ENCODE assay signal across 19 cellular contexts in the genomic region with DNA sequence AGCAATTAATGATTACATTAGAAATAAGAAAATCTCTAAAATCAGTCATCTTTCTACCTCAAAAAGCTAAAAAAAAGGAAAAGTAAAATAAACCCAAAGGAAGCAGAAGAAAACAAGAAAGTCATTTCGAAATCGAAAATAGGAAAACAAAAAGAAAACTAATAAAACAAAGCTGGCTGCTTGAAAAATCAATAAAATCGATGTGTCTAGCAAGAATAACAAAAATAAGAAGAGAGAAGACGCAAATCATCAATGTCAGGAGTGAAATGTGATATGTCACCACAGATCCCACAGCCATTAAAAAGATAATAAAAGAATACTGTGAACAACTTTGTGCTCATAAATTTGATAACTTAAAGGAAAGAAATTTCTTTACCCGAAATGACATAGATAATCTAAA.
DNase-seq lines count a peak whose midpoint lies in the region; ATAC-seq, FAIRE-seq and TF ChIP-seq lines count a peak whose summit lies in the region.
"Had no signal": no experiment of that assay in that cellular context is flagged by ENCODE, and none has a peak within 500 bp of the region (broad histone marks: within the 10 kb centered on the region; RNA-seq: fewer than 3 reads in every experiment).

No MANE protein-coding gene starts in this region.

- TF ChIP-seq CTCF in A549 (IDR thresholded peaks at IDR 0.05) (no peak), astrocyte (IDR thresholded peaks at IDR 0.05; ENCODE audit: insufficient read depth, low read depth, low read length) (no peak), nephron progenitor cell (IDR thresholded peaks at IDR 0.05) (no peak), GM20000 (IDR thresholded peaks at IDR 0.05; ENCODE audit: extremely low read depth, missing control alignments) (no peak), A673 (conservative IDR thresholded peaks at IDR 0.05; ENCODE audit: low read depth, low read length) (no peak)

- ATAC-seq in A549 = no peak
- ATAC-seq: GM23338 had no signal

- H3K4me3 Mint-ChIP-seq in astrocyte (ENCODE audit: unreplicated experiment) (no peak overlapping the region), nephron progenitor cell (peak overlapping the region; percentile 46)
- H3K4me3 Mint-ChIP-seq in CD4-positive, alpha-beta memory T cell = no peak overlapping the region
- H3K4me3 Mint-ChIP-seq: CD4-positive, CD25-positive, alpha-beta regulatory T cell; GM23338 had no signal

- no peaks in the 10 kb centered on the region for H4K20me1 ChIP-seq in astrocyte (ENCODE audit: insufficient read depth, low read length)

- peaks cover 73% of the 10 kb centered on the region for H3K4me1 ChIP-seq in A549
- H3K4me1 ChIP-seq in astrocyte (ENCODE audit: insufficient read depth, low read length) = peaks cover 47% of the 10 kb centered on the region
- no peaks in the 10 kb centered on the region for H3K4me1 ChIP-seq in CD4-positive, alpha-beta memory T cell (ENCODE audit: insufficient read depth, low read length)
- peaks cover 57% of the 10 kb centered on the region for H3K4me1 ChIP-seq in A673 (ENCODE audit: insufficient read depth, low read length, poor library complexity, severe bottlenecking)
- H3K4me1 ChIP-seq: HAP-1 had no signal

- H3K27ac ChIP-seq in A549 (peak overlapping the region; percentile 66 to 99), astrocyte (ENCODE audit: low read depth, low read length) (peak overlapping the region; percentile 92), A673 (ENCODE audit: low read depth, low read length, poor library complexity, severe bottlenecking) (no peak overlapping the region)
- H3K27ac ChIP-seq in CD4-positive, alpha-beta memory T cell (ENCODE audit: low read depth, low read length) = no peak overlapping the region

- TF ChIP-seq EP300 in A549 (IDR thresholded peaks at IDR 0.05) = no peak

- H3K9ac ChIP-seq in astrocyte (ENCODE audit: low read length) = no peak overlapping the region

- H3K27me3 ChIP-seq in astrocyte (ENCODE audit: insufficient read depth, low read length) (no peaks in the 10 kb centered on the region), A673 (replicated peaks; ENCODE audit: insufficient read depth, low read depth, low read length, poor library complexity) (no peaks in the 10 kb centered on the region)
- H3K27me3 ChIP-seq in CD4-positive, alpha-beta memory T cell (ENCODE audit: insufficient read depth, low read length) = no peaks in the 10 kb centered on the region

- intact Hi-C loops in CD4-positive, alpha-beta memory T cell (cut with micrococcal nuclease) = no loop called here
- intact Hi-C loops in A673 (cut with micrococcal nuclease; ENCODE audit: unreplicated experiment) = no loop called here

- H3K4me3 ChIP-seq in A549 (no peak overlapping the region), astrocyte (ENCODE audit: insufficient read depth, low read depth, low read length) (no peak overlapping the region), A673 (ENCODE audit: low read depth, low read length, poor library complexity, severe bottlenecking) (no peak overlapping the region)
- no peak overlapping the region for H3K4me3 ChIP-seq in CD4-positive, alpha-beta memory T cell (ENCODE audit: low read length in 2 of 2)
- H3K4me3 ChIP-seq: GM23338, HAP-1 had no signal

- H3K27ac Mint-ChIP-seq in astrocyte (ENCODE audit: unreplicated experiment) (peak overlapping the region; percentile 70), nephron progenitor cell (peak overlapping the region; percentile 34)
- no peak overlapping the region for H3K27ac Mint-ChIP-seq in CD4-positive, alpha-beta memory T cell
- H3K27ac Mint-ChIP-seq: GM23338 had no signal

- no peaks in the 10 kb centered on the region for H3K79me2 ChIP-seq in astrocyte (ENCODE audit: insufficient read depth, low read length)

- H2AFZ ChIP-seq in astrocyte (ENCODE audit: low read depth, low read length) = no peak overlapping the region
- H2AFZ ChIP-seq: GM23338 had no signal

- TF ChIP-seq RAD21 in A549 (conservative IDR thresholded peaks at IDR 0.05 in 1 of 2, IDR thresholded peaks at IDR 0.05 in 1 of 2) = no peak

- TF ChIP-seq POLR2A in A549 (IDR thresholded peaks at IDR 0.05; ENCODE audit: low read length) = no peak

- H3K27me3 Mint-ChIP-seq in astrocyte (ENCODE audit: low read depth, unreplicated experiment) (no peaks in the 10 kb centered on the region), nephron progenitor cell (ENCODE audit: low read depth, poor library complexity) (no peaks in the 10 kb centered on the region)
- peaks cover 9 to 12% of the 10 kb centered on the region in 2 donors for H3K27me3 Mint-ChIP-seq in CD4-positive, alpha-beta memory T cell

- H3K4me2 ChIP-seq in A549 = peak overlapping the region; percentile 77
- no peak overlapping the region for H3K4me2 ChIP-seq in astrocyte (ENCODE audit: low read length)
- H3K4me2 ChIP-seq: GM23338 had no signal

- no peak for DNase-seq in A549 (ENCODE audit: low read depth in 1 of 2, low spot score in 1 of 2)
- no peak for DNase-seq in HEK293T (ENCODE audit: extremely low spot score)
- DNase-seq in astrocyte (ENCODE audit: low read depth) = no peak
- no peak for DNase-seq in nephron progenitor cell
- no peak for DNase-seq in GM20000 (ENCODE audit: low spot score)
- no peak for DNase-seq in stimulated activated CD4-positive, alpha-beta T cell treated with anti-CD3 and anti-CD28 coated beads, Interleukin-1b, Interleukin-23, amount 100 ng/mL, for 48 hours
- no peak for DNase-seq in CD4-positive, alpha-beta memory T cell
- no peak for DNase-seq in A673 (ENCODE audit: low spot score)
- DNase-seq: CD4-positive, CD25-positive, alpha-beta regulatory T cell; COR-L47; DMS79; NCI-H1048; NCI-H1417 treated with DMSO at 0.1 percent for 48 hours; NCI-H187; NCI-H446; NCI-H526; SIG-M5 had no signal

- no peaks in the 10 kb centered on the region for H3K36me3 Mint-ChIP-seq in astrocyte (ENCODE audit: low read depth, unreplicated experiment)
- H3K36me3 Mint-ChIP-seq in nephron progenitor cell (ENCODE audit: low read depth) = peaks cover 3% of the 10 kb centered on the region
- H3K36me3 Mint-ChIP-seq in CD4-positive, alpha-beta memory T cell = no peaks in the 10 kb centered on the region
- H3K36me3 Mint-ChIP-seq: CD4-positive, CD25-positive, alpha-beta regulatory T cell had no signal

- H3K9me3 ChIP-seq in A549 (no peaks in the 10 kb centered on the region), astrocyte (ENCODE audit: insufficient read depth, low read depth, low read length) (no peaks in the 10 kb centered on the region), A673 (ENCODE audit: low read depth, low read length, poor library complexity, severe bottlenecking) (no peaks in the 10 kb centered on the region)
- no peaks in the 10 kb centered on the region for H3K9me3 ChIP-seq in CD4-positive, alpha-beta memory T cell (ENCODE audit: control insufficient read depth in 1 of 2, low read length in 2 of 2)
- H3K9me3 ChIP-seq: HAP-1 had no signal

- CTCF ChIA-PET in A549 (lab: Yijun Ruan, JAX) (no interaction called here), HEK293T (lab: Yijun Ruan, JAX) (no interaction called here), A673 (lab: Charles Lee) (no interaction called here)
- CTCF ChIA-PET in CD4-positive, alpha-beta memory T cell (lab: Charles Lee; ENCODE audit: partially characterized antibody) = no interaction called here

- no peaks in the 10 kb centered on the region for H3K9me3 Mint-ChIP-seq in astrocyte (ENCODE audit: unreplicated experiment)
- peaks cover 4% of the 10 kb centered on the region for H3K9me3 Mint-ChIP-seq in nephron progenitor cell
- H3K9me3 Mint-ChIP-seq in CD4-positive, alpha-beta memory T cell = no peaks in the 10 kb centered on the region
- H3K9me3 Mint-ChIP-seq: GM23338 had no signal

- POLR2A ChIA-PET in A549 (lab: Yijun Ruan, JAX) (no interaction called here), HEK293T (lab: Yijun Ruan, JAX) (no interaction called here), A673 (lab: Charles Lee; ENCODE audit: low non-redundant PET) (no interaction called here)
- POLR2A ChIA-PET in CD4-positive, alpha-beta memory T cell (lab: Charles Lee; ENCODE audit: partially characterized antibody) = no interaction called here

- no TSS peak for BruUV-seq in A673 (replicated peaks; lab: Mats Ljungman, UMichigan)

- no peaks in the 10 kb centered on the region for H3K36me3 ChIP-seq in astrocyte (ENCODE audit: insufficient read depth, low read length)
- H3K36me3 ChIP-seq in CD4-positive, alpha-beta memory T cell (ENCODE audit: insufficient read depth, low read length) = no peaks in the 10 kb centered on the region
- no peaks in the 10 kb centered on the region for H3K36me3 ChIP-seq in A673 (ENCODE audit: insufficient read depth, low read length, poor library complexity, severe bottlenecking)
- H3K36me3 ChIP-seq: HAP-1 had no signal

- FAIRE-seq in A549 (lab: Jason Lieb, UNC) (no peak), astrocyte (lab: Jason Lieb, UNC) (no peak)

- WGBS in A549 (ENCODE audit: missing lambda C conversion rate) = 33% methylated on average over 5 of the region's 5 CpGs

- peaks cover 44% of the 10 kb centered on the region for H3K4me1 Mint-ChIP-seq in astrocyte (ENCODE audit: low read depth, unreplicated experiment)
- H3K4me1 Mint-ChIP-seq in nephron progenitor cell = peaks cover 61% of the 10 kb centered on the region
- peaks cover 0 to 2% (median 0%) of the 10 kb centered on the region in 4 donors for H3K4me1 Mint-ChIP-seq in CD4-positive, alpha-beta memory T cell

TF ChIP-seq in A549, 52 proteins besides CTCF, POLR2A, EP300 and RAD21 (continues in another document):
- TF ChIP-seq HDAC2 (IDR thresholded peaks at IDR 0.05) (no peak), JUNB (IDR thresholded peaks at IDR 0.05) (no peak), MAZ (IDR thresholded peaks at IDR 0.05; ENCODE audit: borderline replicate concordance, low read depth, low read length) (no peak), TFCP2L1 (CRISPR knock-in tag; IDR thresholded peaks at IDR 0.05) (no peak)
- TF ChIP-seq, protein P1, sequence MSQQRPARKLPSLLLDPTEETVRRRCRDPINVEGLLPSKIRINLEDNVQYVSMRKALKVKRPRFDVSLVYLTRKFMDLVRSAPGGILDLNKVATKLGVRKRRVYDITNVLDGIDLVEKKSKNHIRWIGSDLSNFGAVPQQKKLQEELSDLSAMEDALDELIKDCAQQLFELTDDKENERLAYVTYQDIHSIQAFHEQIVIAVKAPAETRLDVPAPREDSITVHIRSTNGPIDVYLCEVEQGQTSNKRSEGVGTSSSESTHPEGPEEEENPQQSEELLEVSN (IDR thresholded peaks at IDR 0.05; ENCODE audit: borderline replicate concordance, low read depth) = no peak

TF ChIP-seq in HEK293T, 16 proteins besides CTCF, POLR2A, EP300 and RAD21 (continues in another document):
- TF ChIP-seq SP1 (IDR thresholded peaks at IDR 0.05) (no peak), CTBP1 (IDR thresholded peaks at IDR 0.05; ENCODE audit: borderline replicate concordance) (no peak; the same call in 1 of the 2 replicates), FOXM1 (IDR thresholded peaks at IDR 0.05; ENCODE audit: borderline replicate concordance) (no peak)

Comparison
In these comparisons a context has a peak if more than half of its experiments do, and no peak if none do; other contexts are left out.
1. H3K27ac ChIP-seq: peak in A549 (2 of 2) and astrocyte (single experiment); none in CD4-positive, alpha-beta memory T cell (single experiment) and A673 (single experiment).
2. H3K27ac Mint-ChIP-seq: peak in astrocyte (single experiment) and nephron progenitor cell (single experiment); none in CD4-positive, alpha-beta memory T cell (0 of 7).